In genomic region chr1:15088146-15089025, GRCh38 we compare ENCODE assay signal across 17 cellular contexts.
A peak's percentile ranks its signal among the peaks of the same experiment; 100 is the strongest.
DNase-seq lines count a peak whose midpoint lies in the region; ATAC-seq, FAIRE-seq and TF ChIP-seq lines count a peak whose summit lies in the region.
"Had no signal": no experiment of that assay in that cellular context is flagged by ENCODE, and none has a peak within 500 bp of the region (broad histone marks: within the 10 kb centered on the region; RNA-seq: fewer than 3 reads in every experiment).

No MANE protein-coding gene starts in this region.

- FAIRE-seq in endometrium (lab: Jason Lieb, UNC) = peak; percentile 94

- no peaks in the 10 kb centered on the region for H3K9me3 Mint-ChIP-seq in stimulated activated naive B cell treated with anti-CD40 and anti-IgM and Interleukin-4, amounts not matched to agents 10 μg/mL and 1 μg/mL and 100 μg/mL, for 72 hours
- H3K9me3 Mint-ChIP-seq: activated naive CD8-positive, alpha-beta T cell treated with anti-CD3 and anti-CD28 coated beads, Interleukin-2, amount 10 ng/mL, durations not matched to agents 7 days and 5 days; CD8-positive, alpha-beta memory T cell; stimulated activated effector memory CD8-positive, alpha-beta T cell treated with anti-CD3 and anti-CD28 coated beads, Interleukin-12 subunit alpha, Interleukin-12 subunit beta, amount 100 ng/mL, for 72 hours had no signal

- peaks cover 5 to 20% of the 10 kb centered on the region in 2 donors for H3K27me3 Mint-ChIP-seq in stimulated activated naive B cell treated with anti-CD40 and anti-IgM and Interleukin-4, amounts not matched to agents 10 μg/mL and 1 μg/mL and 100 μg/mL, for 72 hours

- H3K4me1 Mint-ChIP-seq in stimulated activated naive B cell treated with anti-CD40 and anti-IgM and Interleukin-4, amounts not matched to agents 10 μg/mL and 1 μg/mL and 100 μg/mL, for 72 hours = peaks cover 8 to 13% of the 10 kb centered on the region in 2 donors
- H3K4me1 Mint-ChIP-seq: stimulated activated effector memory CD8-positive, alpha-beta T cell treated with anti-CD3 and anti-CD28 coated beads, Interleukin-12 subunit alpha, Interleukin-12 subunit beta, amount 100 ng/mL, for 72 hours had no signal

- no peaks in the 10 kb centered on the region for H3K27me3 ChIP-seq in thyroid gland

- peak; percentile 77 for DNase-seq in M059J (ENCODE audit: low read depth)
- DNase-seq in thyroid gland = no peak
- no peak for DNase-seq in stimulated activated naive B cell treated with anti-CD40 and anti-IgM and Interleukin-4, amounts not matched to agents 10 μg/mL and 1 μg/mL and 100 μg/mL, for 72 hours
- no peak for DNase-seq in HuH-7 (ENCODE audit: low spot score)
- DNase-seq in DMS53 treated with DMSO at 0.1 percent for 48 hours (lab: John Stamatoyannopoulos, UW; ENCODE audit: unreplicated experiment) = no peak
- DNase-seq: activated naive CD8-positive, alpha-beta T cell treated with anti-CD3 and anti-CD28 coated beads, Interleukin-2, amount 10 ng/mL, durations not matched to agents 7 days and 5 days; glutamatergic neuron; NCI-H1930; SJCRH30; stimulated activated CD4-positive, alpha-beta T cell treated with anti-CD3 and anti-CD28 coated beads, Interleukin-2, amount 100 ng/mL, for 48 hours had no signal

- ATAC-seq in stimulated activated naive B cell treated with anti-CD40 and anti-IgM and Interleukin-4, amounts not matched to agents 10 μg/mL and 1 μg/mL and 100 μg/mL, for 72 hours (replicated peaks) = no peak
- no peak for ATAC-seq in HG03135 (IDR thresholded peaks at IDR 0.05; ENCODE audit: unreplicated experiment)
- ATAC-seq: stimulated activated effector memory CD8-positive, alpha-beta T cell treated with anti-CD3 and anti-CD28 coated beads, Interleukin-12 subunit alpha, Interleukin-12 subunit beta, amount 100 ng/mL, for 72 hours had no signal

- TF ChIP-seq POLR2A in thyroid gland (IDR thresholded peaks at IDR 0.05) = no peak

- H3K4me1 ChIP-seq in mesodermal cell (ENCODE audit: control insufficient read depth, insufficient read depth, low read length, poor library complexity, severe bottlenecking) (peaks cover 20% of the 10 kb centered on the region), thyroid gland (peaks cover 18 to 25% of the 10 kb centered on the region in 2 donors)

- intact Hi-C loops in thyroid gland (cut with DNase I) = no loop called here

- H3K36me3 Mint-ChIP-seq in stimulated activated naive B cell treated with anti-CD40 and anti-IgM and Interleukin-4, amounts not matched to agents 10 μg/mL and 1 μg/mL and 100 μg/mL, for 72 hours = no peaks in the 10 kb centered on the region
- H3K36me3 Mint-ChIP-seq: activated naive CD8-positive, alpha-beta T cell treated with anti-CD3 and anti-CD28 coated beads, Interleukin-2, amount 10 ng/mL, durations not matched to agents 7 days and 5 days; CD8-positive, alpha-beta memory T cell; stimulated activated effector memory CD8-positive, alpha-beta T cell treated with anti-CD3 and anti-CD28 coated beads, Interleukin-12 subunit alpha, Interleukin-12 subunit beta, amount 100 ng/mL, for 72 hours had no signal

- H3K9me3 ChIP-seq in mesodermal cell (ENCODE audit: control insufficient read depth, low read length) = no peaks in the 10 kb centered on the region
- no peaks in the 10 kb centered on the region for H3K9me3 ChIP-seq in thyroid gland
- H3K9me3 ChIP-seq: SJCRH30 had no signal

- H3K4me3 ChIP-seq in mesodermal cell (ENCODE audit: extremely low read depth, insufficient read depth, low read length, poor library complexity, severe bottlenecking) (no peak overlapping the region), thyroid gland (replicated peaks in 1 of 3) (no peak overlapping the region)
- H3K4me3 ChIP-seq: SJCRH30 had no signal

- TF ChIP-seq CTCF in thyroid gland (IDR thresholded peaks at IDR 0.05) = no peak

- 91% methylated on average over 10 to 16 of the region's 20 CpGs for WGBS in mesodermal cell (ENCODE audit: insufficient coverage in 2 of 2), 2 experiments
- 65 to 70% methylated on average over 20 of the region's 20 CpGs for WGBS in thyroid gland, 2 donors

- no peak overlapping the region for H3K4me3 Mint-ChIP-seq in stimulated activated naive B cell treated with anti-CD40 and anti-IgM and Interleukin-4, amounts not matched to agents 10 μg/mL and 1 μg/mL and 100 μg/mL, for 72 hours
- H3K4me3 Mint-ChIP-seq: activated naive CD8-positive, alpha-beta T cell treated with anti-CD3 and anti-CD28 coated beads, Interleukin-2, amount 10 ng/mL, durations not matched to agents 7 days and 5 days; CD8-positive, alpha-beta memory T cell; stimulated activated effector memory CD8-positive, alpha-beta T cell treated with anti-CD3 and anti-CD28 coated beads, Interleukin-12 subunit alpha, Interleukin-12 subunit beta, amount 100 ng/mL, for 72 hours had no signal

- H3K36me3 ChIP-seq in mesodermal cell (ENCODE audit: control insufficient read depth, insufficient read depth, low read length) = no peaks in the 10 kb centered on the region
- H3K36me3 ChIP-seq in thyroid gland = no peaks in the 10 kb centered on the region
- H3K36me3 ChIP-seq: SJCRH30 had no signal

- H3K27ac Mint-ChIP-seq in stimulated activated naive B cell treated with anti-CD40 and anti-IgM and Interleukin-4, amounts not matched to agents 10 μg/mL and 1 μg/mL and 100 μg/mL, for 72 hours = no peak overlapping the region
- H3K27ac Mint-ChIP-seq: activated naive CD8-positive, alpha-beta T cell treated with anti-CD3 and anti-CD28 coated beads, Interleukin-2, amount 10 ng/mL, durations not matched to agents 7 days and 5 days; CD8-positive, alpha-beta memory T cell; stimulated activated effector memory CD8-positive, alpha-beta T cell treated with anti-CD3 and anti-CD28 coated beads, Interleukin-12 subunit alpha, Interleukin-12 subunit beta, amount 100 ng/mL, for 72 hours had no signal

- H3K27ac ChIP-seq in mesodermal cell (ENCODE audit: low read depth, low read length, severe bottlenecking) (peak overlapping the region; percentile 62), thyroid gland (peak overlapping the region in 2 of 3 donors; percentile 66 to 77)
- H3K27ac ChIP-seq: KMS-11, parathyroid adenoma, SJCRH30 had no signal
